Comparison of ENCODE assay signal across 20 cellular contexts in genomic region chr6:36116943-36117342, GRCh38. TPM values are rescaled to one million over a fixed set of nuclear protein-coding genes. Genes with fewer than 3 reads are reported as not detected.
A peak's percentile ranks its signal among the peaks of the same experiment; 100 is the strongest.
DNase-seq lines count a peak whose midpoint lies in the region; ATAC-seq lines count a peak whose summit lies in the region.
"Had no signal": no experiment of that assay in that cellular context is flagged by ENCODE, and none has a peak within 500 bp of the region (broad histone marks: within the 10 kb centered on the region; RNA-seq: fewer than 3 reads in every experiment).

No MANE protein-coding gene starts in this region.

- H3K36me3 Mint-ChIP-seq in CD4-positive, CD25-positive, alpha-beta regulatory T cell, result peaks cover 8% of the 10 kb centered on the region
- peaks cover 6% of the 10 kb centered on the region for H3K36me3 Mint-ChIP-seq in activated CD4-positive, alpha-beta memory T cell treated with anti-CD3 and anti-CD28 coated beads for 36 hours
- peaks cover 0 to 7% (median under 1%) of the 10 kb centered on the region in 3 donors for H3K36me3 Mint-ChIP-seq in naive thymus-derived CD8-positive, alpha-beta T cell

- no peaks in the 10 kb centered on the region for H3K27me3 ChIP-seq in CD4-positive, CD25-positive, alpha-beta regulatory T cell (ENCODE audit: control insufficient read depth, insufficient read depth, low read length)
- H3K27me3 ChIP-seq: heart right ventricle, ovary, right lobe of liver, tibial nerve had no signal

- H3K27me3 Mint-ChIP-seq in CD4-positive, CD25-positive, alpha-beta regulatory T cell, result no peaks in the 10 kb centered on the region
- no peaks in the 10 kb centered on the region for H3K27me3 Mint-ChIP-seq in activated CD4-positive, alpha-beta memory T cell treated with anti-CD3 and anti-CD28 coated beads for 36 hours
- no peaks in the 10 kb centered on the region for H3K27me3 Mint-ChIP-seq in naive thymus-derived CD8-positive, alpha-beta T cell

- H3K4me3 Mint-ChIP-seq in CD4-positive, CD25-positive, alpha-beta regulatory T cell, result peak overlapping the region; percentile 71 to 90 (median 78)
- H3K4me3 Mint-ChIP-seq in activated CD4-positive, alpha-beta memory T cell treated with anti-CD3 and anti-CD28 coated beads for 36 hours, result no peak overlapping the region
- H3K4me3 Mint-ChIP-seq in naive thymus-derived CD8-positive, alpha-beta T cell, result peak overlapping the region in 9 of 10 donors; percentile 16 to 94 (median 61)
- H3K4me3 Mint-ChIP-seq: activated T-cell treated with anti-CD3 and anti-CD28 coated beads, Interleukin-2, amount 50 U/mL, for 4 hours; H9 had no signal

- H3K9me3 Mint-ChIP-seq in CD4-positive, CD25-positive, alpha-beta regulatory T cell, result no peaks in the 10 kb centered on the region
- no peaks in the 10 kb centered on the region for H3K9me3 Mint-ChIP-seq in activated CD4-positive, alpha-beta memory T cell treated with anti-CD3 and anti-CD28 coated beads for 36 hours
- H3K9me3 Mint-ChIP-seq in naive thymus-derived CD8-positive, alpha-beta T cell, result no peaks in the 10 kb centered on the region
- H3K9me3 Mint-ChIP-seq: activated T-cell treated with anti-CD3 and anti-CD28 coated beads, Interleukin-2, amount 50 U/mL, for 4 hours; H9 had no signal

- peak overlapping the region; percentile 46 for H3K4me3 ChIP-seq in CD4-positive, CD25-positive, alpha-beta regulatory T cell (ENCODE audit: low read depth, low read length)
- H3K4me3 ChIP-seq: heart right ventricle, ovary, right lobe of liver, SK-N-MC, tibial nerve had no signal

- H3K27ac Mint-ChIP-seq in CD4-positive, CD25-positive, alpha-beta regulatory T cell, result peak overlapping the region; percentile 96 to 100 (median 100)
- peak overlapping the region; percentile 3 for H3K27ac Mint-ChIP-seq in activated CD4-positive, alpha-beta memory T cell treated with anti-CD3 and anti-CD28 coated beads for 36 hours
- H3K27ac Mint-ChIP-seq in naive thymus-derived CD8-positive, alpha-beta T cell, result peak overlapping the region in 9 of 10 donors; percentile 83 to 99 (median 98)

- no peak for ATAC-seq in CD4-positive, CD25-positive, alpha-beta regulatory T cell (ENCODE audit: low read depth in 2 of 2)
- no peak for ATAC-seq in naive thymus-derived CD8-positive, alpha-beta T cell
- no peak for ATAC-seq in HG02763 (IDR thresholded peaks at IDR 0.05; ENCODE audit: unreplicated experiment)
- ATAC-seq: activated T-cell treated with anti-CD3 and anti-CD28 coated beads, Interleukin-2, amount 50 U/mL, for 4 hours; heart right ventricle; right lobe of liver had no signal

- peaks cover 86% of the 10 kb centered on the region for H3K4me1 ChIP-seq in CD4-positive, CD25-positive, alpha-beta regulatory T cell (ENCODE audit: control insufficient read depth, insufficient read depth, low read length, poor library complexity, severe bottlenecking)

- intact Hi-C loops in activated CD4-positive, alpha-beta memory T cell treated with anti-CD3 and anti-CD28 coated beads for 36 hours (cut with micrococcal nuclease), result no loop called here

- POLR2A ChIA-PET in activated CD4-positive, alpha-beta memory T cell treated with anti-CD3 and anti-CD28 coated beads for 36 hours (lab: Charles Lee), result interaction anchor here (5.5 kb wide), 1 partner anchor 89 kb away, joined by 47 read pairs; the partner anchor contains the start of gene MAPK14
- POLR2A ChIA-PET in naive thymus-derived CD8-positive, alpha-beta T cell (lab: Charles Lee), result interaction anchor here (0.9 kb wide), 1 partner anchor 9 kb away, joined by 5 read pairs; no protein-coding TSS in a partner anchor

- peak overlapping the region; percentile 98 for H3K27ac ChIP-seq in CD4-positive, CD25-positive, alpha-beta regulatory T cell (ENCODE audit: insufficient read depth, low read length, poor library complexity, severe bottlenecking)
- H3K27ac ChIP-seq: heart right ventricle, ovary, right lobe of liver, SK-N-MC, tibial nerve had no signal

- no peaks in the 10 kb centered on the region for H3K36me3 ChIP-seq in CD4-positive, CD25-positive, alpha-beta regulatory T cell (ENCODE audit: control insufficient read depth, insufficient read depth, low read length)
- H3K36me3 ChIP-seq: ovary had no signal

- no peak for DNase-seq in CD4-positive, CD25-positive, alpha-beta regulatory T cell
- DNase-seq in HUDEP-2 (lab: John Stamatoyannopoulos, UW; ENCODE audit: unreplicated experiment in 76 of 76) (peak in 73 of 76 experiments; percentile 21 to 84 (median 67)), occipital lobe (lab: John Stamatoyannopoulos, UW) (no peak), NCI-H1092 treated with DMSO at 0.1 percent for 48 hours (lab: John Stamatoyannopoulos, UW) (no peak)
- no peak for DNase-seq in activated CD4-positive, alpha-beta memory T cell treated with anti-CD3 and anti-CD28 coated beads for 36 hours
- no peak for DNase-seq in naive thymus-derived CD8-positive, alpha-beta T cell
- DNase-seq: activated CD4-positive, alpha-beta T cell treated with anti-CD3 and anti-CD28 coated beads, Interleukin-2, amount 50 U/mL, for 4 hours; activated T-cell treated with anti-CD3 and anti-CD28 coated beads, Interleukin-2, amount 50 U/mL, for 4 hours; AML-193; DMS153; GF-D8; H9; heart right ventricle; NCI-H1694 treated with DMSO at 0.1 percent for 48 hours; ovary; stimulated activated naive CD4-positive, alpha-beta T cell had no signal

- peaks cover 40 to 96% (median 84%) of the 10 kb centered on the region in 4 donors for H3K4me1 Mint-ChIP-seq in CD4-positive, CD25-positive, alpha-beta regulatory T cell
- peaks cover 80% of the 10 kb centered on the region for H3K4me1 Mint-ChIP-seq in activated CD4-positive, alpha-beta memory T cell treated with anti-CD3 and anti-CD28 coated beads for 36 hours (ENCODE audit: low read depth)
- H3K4me1 Mint-ChIP-seq in naive thymus-derived CD8-positive, alpha-beta T cell, result peaks cover 45 to 100% (median 91%) of the 10 kb centered on the region in 4 donors

- H3K9me3 ChIP-seq in CD4-positive, CD25-positive, alpha-beta regulatory T cell (ENCODE audit: control insufficient read depth in 2 of 2, low read length in 2 of 2), result no peaks in the 10 kb centered on the region
- H3K9me3 ChIP-seq: heart right ventricle, ovary, right lobe of liver, tibial nerve had no signal

- CTCF ChIA-PET in activated CD4-positive, alpha-beta memory T cell treated with anti-CD3 and anti-CD28 coated beads for 36 hours (lab: Charles Lee), result interaction anchor here (0.6 to 1.1 kb wide), 2 partner anchors 20 to 23 kb away, joined by 3 read pairs; no protein-coding TSS in a partner anchor

RNA-seq across cellular contexts. Expression of gene MAPK13, which starts 13.4 kb away (rescaled TPM):
- total RNA-seq in CD4-positive, CD25-positive, alpha-beta regulatory T cell, result 68.7 TPM
- 10 to 100 TPM; 60.7 to 75.8 (median 69.8) TPM for polyA plus RNA-seq in CD4-positive, CD25-positive, alpha-beta regulatory T cell
- 10 to 100 TPM; 61.0 to 65.0 TPM for total RNA-seq in activated CD4-positive, alpha-beta memory T cell treated with anti-CD3 and anti-CD28 coated beads for 36 hours
- total RNA-seq in naive thymus-derived CD8-positive, alpha-beta T cell, result 10 to 100 TPM; 38.7 to 41.8 TPM
- polyA plus RNA-seq in naive thymus-derived CD8-positive, alpha-beta T cell, result 10 to 100 TPM; 35.2 to 37.1 (median 35.7) TPM
- 3.0 TPM for total RNA-seq in occipital lobe

Comparison
In these comparisons a context has a peak if more than half of its experiments do, and no peak if none do; other contexts are left out.
1. DNase-seq: peak in HUDEP-2 (73 of 76); none in CD4-positive, CD25-positive, alpha-beta regulatory T cell (0 of 3), activated CD4-positive, alpha-beta memory T cell treated with anti-CD3 and anti-CD28 coated beads for 36 hours (single experiment), naive thymus-derived CD8-positive, alpha-beta T cell (0 of 10), occipital lobe (single experiment) and NCI-H1092 treated with DMSO at 0.1 percent for 48 hours (single experiment).
2. H3K27ac Mint-ChIP-seq: peak in every context shown above with its lines; median percentile 100 in CD4-positive, CD25-positive, alpha-beta regulatory T cell; 98 in naive thymus-derived CD8-positive, alpha-beta T cell; 3 in activated CD4-positive, alpha-beta memory T cell treated with anti-CD3 and anti-CD28 coated beads for 36 hours.
3. RNA of gene MAPK13, which starts 13.4 kb away (total RNA-seq): 68.7 TPM in CD4-positive, CD25-positive, alpha-beta regulatory T cell (single experiment), 61.0 to 65.0 TPM in activated CD4-positive, alpha-beta memory T cell treated with anti-CD3 and anti-CD28 coated beads for 36 hours and 38.7 to 41.8 TPM in naive thymus-derived CD8-positive, alpha-beta T cell; 3.0 TPM in occipital lobe (single experiment); every median in the first group is over 10 times any median in the second.